24 cellular contexts compared by ENCODE assay signal in the genomic region with DNA sequence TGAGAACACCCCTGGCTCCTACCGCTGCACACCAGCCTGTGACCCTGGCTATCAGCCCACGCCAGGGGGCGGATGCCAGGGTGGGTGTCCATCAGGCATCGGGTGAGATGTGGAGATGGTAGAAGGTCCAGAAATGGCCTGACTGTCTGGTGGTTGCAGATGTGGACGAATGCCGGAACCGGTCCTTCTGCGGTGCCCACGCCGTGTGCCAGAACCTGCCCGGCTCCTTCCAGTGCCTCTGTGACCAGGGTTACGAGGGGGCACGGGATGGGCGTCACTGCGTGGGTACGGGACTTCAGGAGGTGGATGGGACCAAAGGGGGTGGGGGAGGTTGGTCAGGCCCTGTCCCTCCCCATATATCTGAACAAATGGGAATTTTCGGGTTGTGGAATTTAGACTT.
"Had no signal": no experiment of that assay in that cellular context is flagged by ENCODE, and none has a peak within 500 bp of the region (broad histone marks: within the 10 kb centered on the region; RNA-seq: fewer than 3 reads in every experiment).

No MANE protein-coding gene starts in this region.

- H3K27ac Mint-ChIP-seq: activated naive CD4-positive, alpha-beta T cell treated with anti-CD3 and anti-CD28 coated beads, Interleukin-2, amount 10 ng/mL, durations not matched to agents 7 days and 5 days; natural killer cell; neural progenitor cell had no signal

- H3K9me3 Mint-ChIP-seq: activated naive CD4-positive, alpha-beta T cell treated with anti-CD3 and anti-CD28 coated beads, Interleukin-2, amount 10 ng/mL, durations not matched to agents 7 days and 5 days; activated T-cell treated with anti-CD3 and anti-CD28 coated beads, Interleukin-2, amount 50 U/mL, for 4 hours; central memory CD8-positive, alpha-beta T cell; natural killer cell had no signal

- DNase-seq: activated CD4-positive, alpha-beta T cell treated with anti-CD3 and anti-CD28 coated beads, Interleukin-2, amount 50 U/mL, for 1 hour; activated CD4-positive, CD25-positive, alpha-beta regulatory T cell treated with anti-CD3 and anti-CD28 coated beads, Interleukin-2, amount 50 U/mL, for 72 hours; activated CD8-positive, alpha-beta memory T cell treated with anti-CD3 and anti-CD28 coated beads, Interleukin-2, amount 50 U/mL, for 48 hours; activated naive CD4-positive, alpha-beta T cell treated with anti-CD3 and anti-CD28 coated beads, Interleukin-2, amount 10 ng/mL, durations not matched to agents 7 days and 5 days; activated T-cell treated with anti-CD3 and anti-CD28 coated beads, Interleukin-2, amount 50 U/mL, for 4 hours; anterior cingulate cortex; effector CD8-positive, alpha-beta T cell; esophagus squamous epithelium; foreskin melanocyte; heart right ventricle; kidney glomerular epithelial cell; mesendoderm; natural killer cell; stimulated activated CD4-positive, alpha-beta T cell treated with anti-CD3 and anti-CD28 coated beads, Interleukin-15, amount 100 ng/mL, for 24 hours; stimulated activated naive CD4-positive, alpha-beta T cell treated with Interleukin-2 at 50 U/mL for 16 hours; T-helper 2 cell; trophoblast cell had no signal

- ATAC-seq: activated T-cell treated with anti-CD3 and anti-CD28 coated beads, Interleukin-2, amount 50 U/mL, for 4 hours; heart right ventricle; left lung; natural killer cell had no signal

- H3K27me3 Mint-ChIP-seq: activated naive CD4-positive, alpha-beta T cell treated with anti-CD3 and anti-CD28 coated beads, Interleukin-2, amount 10 ng/mL, durations not matched to agents 7 days and 5 days; central memory CD8-positive, alpha-beta T cell had no signal

- H3K4me3 ChIP-seq: esophagus squamous epithelium, heart right ventricle, left lung, lung, neural progenitor cell, right atrium auricular region, thoracic aorta had no signal

- H3K27ac ChIP-seq: epithelial cell of prostate, esophagus squamous epithelium, heart right ventricle, left lung, neural progenitor cell, right atrium auricular region, thoracic aorta had no signal

- H3K4me3 Mint-ChIP-seq: activated naive CD4-positive, alpha-beta T cell treated with anti-CD3 and anti-CD28 coated beads, Interleukin-2, amount 10 ng/mL, durations not matched to agents 7 days and 5 days; central memory CD8-positive, alpha-beta T cell; natural killer cell; neural progenitor cell had no signal
